In the genomic region with DNA sequence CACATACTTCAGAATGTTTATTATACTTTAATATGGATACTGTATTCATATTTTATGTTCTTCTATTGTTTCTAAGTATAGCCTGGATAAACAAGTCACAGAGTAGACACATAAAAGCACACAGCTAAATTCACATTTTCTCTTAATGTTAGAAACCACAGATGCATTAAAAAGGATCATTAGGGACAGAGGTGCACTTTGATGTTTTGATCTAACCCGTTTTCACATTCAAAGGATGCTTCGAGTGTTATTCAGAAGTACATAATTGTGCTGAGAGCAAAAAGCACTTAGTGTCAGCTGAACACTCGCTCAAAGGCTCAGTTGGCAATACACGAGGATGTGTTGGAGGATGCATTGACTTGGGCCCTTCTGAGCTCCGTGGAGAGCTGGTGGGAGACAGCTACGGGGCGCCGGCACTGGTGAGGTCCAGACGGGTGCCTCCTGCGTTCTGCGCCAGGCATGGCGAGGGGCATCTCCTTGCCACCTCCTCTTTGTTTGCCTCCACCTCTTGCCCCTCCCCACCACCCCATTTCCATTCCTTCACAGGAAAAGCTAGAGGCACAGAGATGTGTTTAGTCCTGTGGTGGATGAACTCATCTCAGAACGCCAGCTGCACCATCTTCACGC, we compare ENCODE assay signal across 20 cellular contexts.
"Had no signal": no experiment of that assay in that cellular context is flagged by ENCODE, and none has a peak within 500 bp of the region (broad histone marks: within the 10 kb centered on the region; RNA-seq: fewer than 3 reads in every experiment).

No MANE protein-coding gene starts in this region.

- FAIRE-seq: endometrium had no signal

- DNase-seq: activated CD4-positive, alpha-beta T cell treated with anti-CD3 and anti-CD28 coated beads for 4 hours; activated CD8-positive, alpha-beta memory T cell treated with anti-CD3 and anti-CD28 coated beads, Interleukin-2, amount 50 U/mL, for 48 hours; activated CD8-positive, alpha-beta T cell treated with anti-CD3 and anti-CD28 coated beads, Interleukin-2, amount 10 ng/mL, durations not matched to agents 7 days and 5 days; aorta; foreskin fibroblast; glutamatergic neuron; immature natural killer cell; left cardiac atrium; mucosa of descending colon; naive thymus-derived CD8-positive, alpha-beta T cell; nucleus accumbens; right cardiac atrium; thyroid gland; uterus; WERI-Rb-1 had no signal

- H3K4me1 ChIP-seq: breast epithelium, esophagus muscularis mucosa, thyroid gland, uterus had no signal

- ATAC-seq: activated CD8-positive, alpha-beta T cell treated with anti-CD3 and anti-CD28 coated beads, Interleukin-2, amount 10 ng/mL, durations not matched to agents 7 days and 5 days; left cardiac atrium; mucosa of descending colon; naive thymus-derived CD8-positive, alpha-beta T cell; right cardiac atrium; stimulated activated effector memory CD8-positive, alpha-beta T cell treated with anti-CD3 and anti-CD28 coated beads, Interleukin-12 subunit alpha, Interleukin-12 subunit beta, amount 100 ng/mL, for 72 hours had no signal

- H3K4me3 ChIP-seq: breast epithelium, esophagus muscularis mucosa, mucosa of descending colon, smooth muscle cell, thyroid gland, uterus had no signal

- H3K27me3 ChIP-seq: breast epithelium, esophagus muscularis mucosa, thyroid gland, uterus had no signal

- H3K27ac ChIP-seq: breast epithelium, esophagus muscularis mucosa, thyroid gland, uterus, WERI-Rb-1 had no signal

- H3K36me3 ChIP-seq: breast epithelium, thyroid gland, uterus, WERI-Rb-1 had no signal

- H3K9me3 ChIP-seq: breast epithelium, esophagus muscularis mucosa, mucosa of descending colon, thyroid gland, uterus had no signal
